ENCODE assay signal across 9 cellular contexts in genomic region chr6:82589509-82590206, GRCh38.
A peak's percentile ranks its signal among the peaks of the same experiment; 100 is the strongest.
DNase-seq lines count a peak whose midpoint lies in the region; TF ChIP-seq lines count a peak whose summit lies in the region.
"Had no signal": no experiment of that assay in that cellular context is flagged by ENCODE, and none has a peak within 500 bp of the region (broad histone marks: within the 10 kb centered on the region; RNA-seq: fewer than 3 reads in every experiment).

No MANE protein-coding gene starts in this region.

- H3K27me3 ChIP-seq in brain microvascular endothelial cell (replicated peaks) (no peaks in the 10 kb centered on the region), esophagus squamous epithelium (no peaks in the 10 kb centered on the region)

- H3K36me3 ChIP-seq in brain microvascular endothelial cell (replicated peaks) (no peaks in the 10 kb centered on the region), esophagus squamous epithelium (no peaks in the 10 kb centered on the region)

- H3K4me3 ChIP-seq in brain microvascular endothelial cell (ENCODE audit: low read depth, low read length) = no peak overlapping the region
- H3K4me3 ChIP-seq in retinal pigment epithelial cell (ENCODE audit: low read length) = no peak overlapping the region
- H3K4me3 ChIP-seq in esophagus squamous epithelium = no peak overlapping the region

- TF ChIP-seq CTCF in brain microvascular endothelial cell (IDR thresholded peaks at IDR 0.05; ENCODE audit: low read depth, low read length, missing control alignments) = peak; percentile 56
- TF ChIP-seq CTCF in retinal pigment epithelial cell (conservative IDR thresholded peaks at IDR 0.05; ENCODE audit: low read depth, low read length) = peak; percentile 30
- TF ChIP-seq CTCF in esophagus squamous epithelium (IDR thresholded peaks at IDR 0.05) = peak in 1 of 6 experiments; percentile 34

- no peak for TF ChIP-seq POLR2A in esophagus squamous epithelium (IDR thresholded peaks at IDR 0.05)

- DNase-seq in NCI-H524 (lab: John Stamatoyannopoulos, UW) (peak; percentile 3 to 19), NCI-H524 treated with DMSO at 0.1 percent for 48 hours (lab: John Stamatoyannopoulos, UW) (no peak), HCEC 1CT (peak; percentile 97), NCI-H1092 treated with DMSO at 0.1 percent for 48 hours (lab: John Stamatoyannopoulos, UW) (peak; percentile 64), brain microvascular endothelial cell (peak; percentile 79), retinal pigment epithelial cell (ENCODE audit: low read depth) (peak; percentile 31), esophagus squamous epithelium (lab: John Stamatoyannopoulos, UW) (no peak)
- no peak for DNase-seq in activated CD8-positive, alpha-beta memory T cell treated with anti-CD3 and anti-CD28 coated beads, Interleukin-2, amount 50 U/mL, for 4 hours
- DNase-seq: activated T-cell treated with anti-CD3 and anti-CD28 coated beads, Interleukin-2, amount 50 U/mL, for 72 hours had no signal

- H3K27ac ChIP-seq in brain microvascular endothelial cell = no peak overlapping the region
- no peak overlapping the region for H3K27ac ChIP-seq in esophagus squamous epithelium

- no peaks in the 10 kb centered on the region for H3K4me1 ChIP-seq in esophagus squamous epithelium

- in situ Hi-C loops in brain microvascular endothelial cell (cut with HindIII; ENCODE audit: low pct_ligation_motif_present, low sequenced_read_pairs) = no loop called here

- H3K9me3 ChIP-seq in esophagus squamous epithelium = no peaks in the 10 kb centered on the region

- 55 to 59% methylated on average over 5 of the region's 5 CpGs for WGBS in esophagus squamous epithelium, 2 donors

- intact Hi-C loops in esophagus squamous epithelium (cut with DNase I) = no loop called here

Comparison
In these comparisons a context has a peak if more than half of its experiments do, and no peak if none do; other contexts are left out.
1. DNase-seq: peak in NCI-H524 (2 of 2), HCEC 1CT (single experiment), NCI-H1092 treated with DMSO at 0.1 percent for 48 hours (single experiment), brain microvascular endothelial cell (single experiment) and retinal pigment epithelial cell (single experiment); none in NCI-H524 treated with DMSO at 0.1 percent for 48 hours (single experiment), activated CD8-positive, alpha-beta memory T cell treated with anti-CD3 and anti-CD28 coated beads, Interleukin-2, amount 50 U/mL, for 4 hours (single experiment) and esophagus squamous epithelium (single experiment).